Comparison of ENCODE assay signal across 1 cellular context in genomic region chr6:37583261-37583660, GRCh38.
TF ChIP-seq lines count a peak whose summit lies in the region.

No MANE protein-coding gene starts in this region.

TF ChIP-seq in GM23338, 12 proteins besides CTCF, POLR2A, EP300 and RAD21 (continued from another document):
- no peak for TF ChIP-seq ZNF462 (CRISPR knock-in tag; IDR thresholded peaks at IDR 0.05)
- TF ChIP-seq POLR2AphosphoS5 (IDR thresholded peaks at IDR 0.05; ENCODE audit: low read depth) = no peak
- TF ChIP-seq REST (IDR thresholded peaks at IDR 0.05; ENCODE audit: unreplicated experiment) = no peak
- no peak for TF ChIP-seq ZNF114 (CRISPR knock-in tag; IDR thresholded peaks at IDR 0.05)
- TF ChIP-seq CREB1 (CRISPR knock-in tag; IDR thresholded peaks at IDR 0.05; ENCODE audit: low read depth) = no peak
- TF ChIP-seq NANOG (IDR thresholded peaks at IDR 0.05; ENCODE audit: borderline replicate concordance) = no peak
